ENCODE assay signal across 34 cellular contexts in genomic region chr9:104351726-104352125, GRCh38.
"Had no signal": no experiment of that assay in that cellular context is flagged by ENCODE, and none has a peak within 500 bp of the region (broad histone marks: within the 10 kb centered on the region; RNA-seq: fewer than 3 reads in every experiment).

No MANE protein-coding gene starts in this region.

- H3K4me3 ChIP-seq: MG63 had no signal

- H3K27me3 ChIP-seq: MG63 had no signal

- H3K9me3 ChIP-seq: MG63 had no signal

- DNase-seq: Karpas-422, Kasumi-1, MG63, MM.1S, MV-4-11, NCI-H1048, NCI-H1092, NCI-H1092 treated with DMSO at 0.1 percent for 48 hours, NCI-H1105, NCI-H1105 treated with DMSO at 0.1 percent for 48 hours, NCI-H1436, NCI-H1436 treated with DMSO at 0.1 percent for 48 hours, NCI-H146, NCI-H1694, NCI-H1694 treated with DMSO at 0.1 percent for 48 hours, NCI-H187, NCI-H187 treated with DMSO at 0.1 percent for 48 hours, NCI-H1930, NCI-H2029, NCI-H2029 treated with DMSO at 0.1 percent for 48 hours, NCI-H2081, NCI-H2081 treated with DMSO at 0.1 percent for 48 hours, NCI-H2107, NCI-H2171, NCI-H2171 treated with DMSO at 0.1 percent for 48 hours, NCI-H2227 treated with DMSO at 0.1 percent for 48 hours, NCI-H226, NCI-H345, NCI-H446, NCI-H446 treated with DMSO at 0.1 percent for 48 hours, NCI-H510A, NCI-H510A treated with DMSO at 0.1 percent for 48 hours, NCI-H524, NCI-H524 treated with DMSO at 0.1 percent for 48 hours had no signal

- H3K36me3 ChIP-seq: MG63 had no signal
